ENCODE assay signal across 8 cellular contexts in the genomic region with DNA sequence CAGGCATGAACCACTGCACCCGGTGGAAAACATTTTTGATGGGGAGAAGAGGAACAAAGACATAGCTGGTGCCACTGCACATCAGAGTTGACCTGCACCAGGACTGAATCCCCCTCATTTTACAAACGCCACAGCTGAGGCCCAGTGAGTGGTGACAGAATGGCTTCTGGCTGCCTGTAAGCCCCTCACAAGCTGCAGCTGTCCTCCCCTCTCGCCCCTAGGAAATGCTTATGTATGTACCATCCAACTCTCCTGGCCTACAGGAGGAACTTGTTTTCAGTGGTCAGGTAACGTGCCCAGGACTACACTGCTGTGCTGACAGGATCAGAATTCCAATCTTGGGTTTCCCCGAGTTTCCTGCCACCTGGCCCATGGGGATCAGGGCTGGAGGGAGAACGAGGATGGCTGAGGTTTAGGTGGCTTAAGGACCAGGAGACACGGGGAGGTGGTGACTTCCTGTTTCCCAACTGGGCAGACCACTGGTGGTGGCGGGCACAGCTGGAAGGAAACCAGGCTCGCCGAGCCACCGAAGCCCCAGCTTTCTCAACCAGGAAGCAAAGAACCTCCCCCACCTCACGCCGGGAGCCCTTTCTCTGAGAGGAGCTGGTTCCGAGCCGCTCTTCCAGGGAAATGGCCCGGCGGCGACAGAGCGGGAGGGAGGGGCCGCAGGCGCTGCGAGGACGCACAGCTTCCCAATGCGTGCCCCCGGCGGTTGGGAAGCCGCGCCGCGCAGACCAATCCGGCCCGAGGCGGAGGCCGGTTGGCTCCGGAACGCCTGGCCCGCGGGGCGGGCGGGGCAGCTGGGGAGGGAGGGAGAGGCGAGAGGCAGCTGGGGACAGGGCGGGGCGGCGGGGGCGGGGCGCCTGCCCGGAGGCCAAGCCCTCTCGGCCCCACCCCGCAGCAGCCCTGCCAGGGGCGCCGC. TPM values are rescaled to one million over a fixed set of nuclear protein-coding genes. Genes with fewer than 3 reads are reported as not detected.
A peak's percentile ranks its signal among the peaks of the same experiment; 100 is the strongest.
DNase-seq lines count a peak whose midpoint lies in the region; ATAC-seq and TF ChIP-seq lines count a peak whose summit lies in the region.

No MANE protein-coding gene starts in this region.

- no peak for TF ChIP-seq POLR2A in lower leg skin (IDR thresholded peaks at IDR 0.05)

- peak overlapping the region; percentile 55 to 90 (median 70) for H3K4me3 ChIP-seq in dorsolateral prefrontal cortex
- peak overlapping the region; percentile 30 for H3K4me3 ChIP-seq in lower leg skin (ENCODE audit: low read depth, poor library complexity, severe bottlenecking)

- DNase-seq in AG09319 (ENCODE audit: extremely low read depth, low read depth): peak; percentile 82
- peak; percentile 65 for DNase-seq in NCI-H345 treated with DMSO at 0.1 percent for 48 hours (lab: John Stamatoyannopoulos, UW; ENCODE audit: unreplicated experiment)
- peak; percentile 84 to 97 (median 93) for DNase-seq in dorsolateral prefrontal cortex
- DNase-seq in lower leg skin (ENCODE audit: low spot score in 2 of 2): peak; percentile 88 to 98
- DNase-seq in stimulated activated CD4-positive, alpha-beta T cell treated with anti-CD3 and anti-CD28 coated beads, Interleukin-4, amount 100 ng/mL, for 1 hour: peak; percentile 78

- peak overlapping the region; percentile 68 to 98 (median 94) for H3K27ac ChIP-seq in dorsolateral prefrontal cortex

- WGBS in lower leg skin, 2 donors: 6 to 16% methylated on average over 13 to 29 of the region's 51 CpGs

- no peak for TF ChIP-seq CTCF in AG09319 (IDR thresholded peaks at IDR 0.05; ENCODE audit: low read depth, low read length)
- peak in 21 of 56 donors; percentile 5 to 41 (median 22) for TF ChIP-seq CTCF in dorsolateral prefrontal cortex (IDR thresholded peaks at IDR 0.05 in 54 of 56, conservative IDR thresholded peaks at IDR 0.05 in 2 of 56; ENCODE audit: low read depth in 1 of 56, partially characterized antibody in 56 of 56)
- TF ChIP-seq CTCF in lower leg skin (IDR thresholded peaks at IDR 0.05): no peak

- H3K27me3 ChIP-seq in dorsolateral prefrontal cortex: no peaks in the 10 kb centered on the region

- intact Hi-C loops in dorsolateral prefrontal cortex (cut with DNase I) (loop anchor here (1.0 to 5.0 kb wide), 3 partner anchors 13 to 102 kb away; a partner anchor contains a TSS), lower leg skin (cut with DNase I; ENCODE audit: low total_unique reads) (no loop called here)

- ATAC-seq in GM18909 (IDR thresholded peaks at IDR 0.05; ENCODE audit: poor library complexity, unreplicated experiment): peak; percentile 72
- ATAC-seq in HG03139 (IDR thresholded peaks at IDR 0.05; ENCODE audit: unreplicated experiment): peak; percentile 63
- ATAC-seq in activated CD4-positive, CD25-positive, alpha-beta regulatory T cell treated with anti-CD3 and anti-CD28 coated beads, Interleukin-2, amount 50 U/mL, for 24 hours: peak; percentile 81 to 82

RNA-seq across cellular contexts. Expression of a gene that starts 1.0 kb away (rescaled TPM):
- total RNA-seq in dorsolateral prefrontal cortex (10 to 100 TPM; 16.7 to 51.3 (median 30.2) TPM), lower leg skin (10 to 100 TPM in 3 of 4 donors, 1 to 10 TPM in 1; 5.5 to 14.1 (median 10.3) TPM)

RNA-seq across cellular contexts. Expression of a gene that starts 12.6 kb away (rescaled TPM):
- total RNA-seq in dorsolateral prefrontal cortex (10 to 100 TPM in 118 of 120 experiments, 1 to 10 TPM in 2; 9.8 to 28.2 (median 16.6) TPM), lower leg skin (10 to 100 TPM; 23.8 to 32.8 (median 29.7) TPM)

Comparison
In these comparisons a context has a peak if more than half of its experiments do, and no peak if none do; other contexts are left out.
1. Peak in every context shown above with its lines: DNase-seq, ATAC-seq, H3K4me3 ChIP-seq and H3K27ac ChIP-seq.